In genomic region chr3:119700920-119701734, GRCh38 we compare ENCODE assay signal across 1 cellular context.
A peak's percentile ranks its signal among the peaks of the same experiment; 100 is the strongest.
TF ChIP-seq lines count a peak whose summit lies in the region.

No MANE protein-coding gene starts in this region.

TF ChIP-seq in GM12878, 131 proteins besides CTCF, POLR2A, EP300 and RAD21 (continued from another document):
- TF ChIP-seq PKNOX1 (IDR thresholded peaks at IDR 0.05) (no peak), NRF1 (conservative IDR thresholded peaks at IDR 0.05; ENCODE audit: low read depth, low read length) (no peak), SREBF2 (IDR thresholded peaks at IDR 0.05; ENCODE audit: low read length) (no peak), NR2F1 (conservative IDR thresholded peaks at IDR 0.05) (peak; percentile 78), HDAC6 (IDR thresholded peaks at IDR 0.05; ENCODE audit: unreplicated experiment) (no peak), CBX3 (IDR thresholded peaks at IDR 0.05; ENCODE audit: borderline replicate concordance, low read depth) (no peak), LARP7 (IDR thresholded peaks at IDR 0.05) (no peak), SUZ12 (IDR thresholded peaks at IDR 0.05; ENCODE audit: unreplicated experiment) (no peak), MYC (IDR thresholded peaks at IDR 0.05; ENCODE audit: insufficient read depth, insufficient read length, insufficient replicate concordance, low read length, severe bottlenecking) (no peak), YBX1 (IDR thresholded peaks at IDR 0.05) (no peak), BACH1 (IDR thresholded peaks at IDR 0.05; ENCODE audit: borderline replicate concordance) (no peak), E2F8 (IDR thresholded peaks at IDR 0.05; ENCODE audit: low read depth, partially characterized antibody) (no peak), RCOR1 (conservative IDR thresholded peaks at IDR 0.05; ENCODE audit: low read depth, low read length) (no peak), DPF2 (IDR thresholded peaks at IDR 0.05) (peak; percentile 27; the same call in 1 of the 2 replicates), SIN3A (IDR thresholded peaks at IDR 0.05; ENCODE audit: low read depth, low read length) (no peak), TARDBP (IDR thresholded peaks at IDR 0.05; ENCODE audit: borderline replicate concordance) (no peak), CHD4 (IDR thresholded peaks at IDR 0.05) (peak; percentile 86; the same call in 1 of the 2 replicates), ZNF217 (IDR thresholded peaks at IDR 0.05) (peak; percentile 6; the same call in 1 of the 2 replicates), MYB (IDR thresholded peaks at IDR 0.05; ENCODE audit: borderline replicate concordance, low read depth, low read length) (no peak), GABPA (IDR thresholded peaks at IDR 0.05; ENCODE audit: low read depth) (no peak), MXI1 (IDR thresholded peaks at IDR 0.05; ENCODE audit: low read depth, low read length) (no peak), NFXL1 (IDR thresholded peaks at IDR 0.05; ENCODE audit: borderline replicate concordance) (no peak), CREB1 (IDR thresholded peaks at IDR 0.05; ENCODE audit: low read depth) (no peak), TCF7 (IDR thresholded peaks at IDR 0.05; ENCODE audit: borderline replicate concordance) (no peak), TCF12 (IDR thresholded peaks at IDR 0.05; ENCODE audit: low read depth, low read length) (no peak), SPI1 (IDR thresholded peaks at IDR 0.05; ENCODE audit: borderline replicate concordance, insufficient read depth, low read depth, low read length) (no peak), MEF2B (IDR thresholded peaks at IDR 0.05; ENCODE audit: partially characterized antibody, poor library complexity, severe bottlenecking) (no peak), BMI1 (IDR thresholded peaks at IDR 0.05; ENCODE audit: borderline replicate concordance) (no peak), SKIL (IDR thresholded peaks at IDR 0.05; ENCODE audit: low read depth, poor library complexity, severe bottlenecking) (no peak), ATF7 (IDR thresholded peaks at IDR 0.05; ENCODE audit: low read depth) (no peak), NR2C2 (IDR thresholded peaks at IDR 0.05; ENCODE audit: borderline replicate concordance, control insufficient read depth, insufficient read length, low read depth) (no peak)
- TF ChIP-seq, protein P1, sequence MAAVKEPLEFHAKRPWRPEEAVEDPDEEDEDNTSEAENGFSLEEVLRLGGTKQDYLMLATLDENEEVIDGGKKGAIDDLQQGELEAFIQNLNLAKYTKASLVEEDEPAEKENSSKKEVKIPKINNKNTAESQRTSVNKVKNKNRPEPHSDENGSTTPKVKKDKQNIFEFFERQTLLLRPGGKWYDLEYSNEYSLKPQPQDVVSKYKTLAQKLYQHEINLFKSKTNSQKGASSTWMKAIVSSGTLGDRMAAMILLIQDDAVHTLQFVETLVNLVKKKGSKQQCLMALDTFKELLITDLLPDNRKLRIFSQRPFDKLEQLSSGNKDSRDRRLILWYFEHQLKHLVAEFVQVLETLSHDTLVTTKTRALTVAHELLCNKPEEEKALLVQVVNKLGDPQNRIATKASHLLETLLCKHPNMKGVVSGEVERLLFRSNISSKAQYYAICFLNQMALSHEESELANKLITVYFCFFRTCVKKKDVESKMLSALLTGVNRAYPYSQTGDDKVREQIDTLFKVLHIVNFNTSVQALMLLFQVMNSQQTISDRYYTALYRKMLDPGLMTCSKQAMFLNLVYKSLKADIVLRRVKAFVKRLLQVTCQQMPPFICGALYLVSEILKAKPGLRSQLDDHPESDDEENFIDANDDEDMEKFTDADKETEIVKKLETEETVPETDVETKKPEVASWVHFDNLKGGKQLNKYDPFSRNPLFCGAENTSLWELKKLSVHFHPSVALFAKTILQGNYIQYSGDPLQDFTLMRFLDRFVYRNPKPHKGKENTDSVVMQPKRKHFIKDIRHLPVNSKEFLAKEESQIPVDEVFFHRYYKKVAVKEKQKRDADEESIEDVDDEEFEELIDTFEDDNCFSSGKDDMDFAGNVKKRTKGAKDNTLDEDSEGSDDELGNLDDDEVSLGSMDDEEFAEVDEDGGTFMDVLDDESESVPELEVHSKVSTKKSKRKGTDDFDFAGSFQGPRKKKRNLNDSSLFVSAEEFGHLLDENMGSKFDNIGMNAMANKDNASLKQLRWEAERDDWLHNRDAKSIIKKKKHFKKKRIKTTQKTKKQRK (IDR thresholded peaks at IDR 0.05; ENCODE audit: low read depth, low read length): no peak
- TF ChIP-seq, protein P2, sequence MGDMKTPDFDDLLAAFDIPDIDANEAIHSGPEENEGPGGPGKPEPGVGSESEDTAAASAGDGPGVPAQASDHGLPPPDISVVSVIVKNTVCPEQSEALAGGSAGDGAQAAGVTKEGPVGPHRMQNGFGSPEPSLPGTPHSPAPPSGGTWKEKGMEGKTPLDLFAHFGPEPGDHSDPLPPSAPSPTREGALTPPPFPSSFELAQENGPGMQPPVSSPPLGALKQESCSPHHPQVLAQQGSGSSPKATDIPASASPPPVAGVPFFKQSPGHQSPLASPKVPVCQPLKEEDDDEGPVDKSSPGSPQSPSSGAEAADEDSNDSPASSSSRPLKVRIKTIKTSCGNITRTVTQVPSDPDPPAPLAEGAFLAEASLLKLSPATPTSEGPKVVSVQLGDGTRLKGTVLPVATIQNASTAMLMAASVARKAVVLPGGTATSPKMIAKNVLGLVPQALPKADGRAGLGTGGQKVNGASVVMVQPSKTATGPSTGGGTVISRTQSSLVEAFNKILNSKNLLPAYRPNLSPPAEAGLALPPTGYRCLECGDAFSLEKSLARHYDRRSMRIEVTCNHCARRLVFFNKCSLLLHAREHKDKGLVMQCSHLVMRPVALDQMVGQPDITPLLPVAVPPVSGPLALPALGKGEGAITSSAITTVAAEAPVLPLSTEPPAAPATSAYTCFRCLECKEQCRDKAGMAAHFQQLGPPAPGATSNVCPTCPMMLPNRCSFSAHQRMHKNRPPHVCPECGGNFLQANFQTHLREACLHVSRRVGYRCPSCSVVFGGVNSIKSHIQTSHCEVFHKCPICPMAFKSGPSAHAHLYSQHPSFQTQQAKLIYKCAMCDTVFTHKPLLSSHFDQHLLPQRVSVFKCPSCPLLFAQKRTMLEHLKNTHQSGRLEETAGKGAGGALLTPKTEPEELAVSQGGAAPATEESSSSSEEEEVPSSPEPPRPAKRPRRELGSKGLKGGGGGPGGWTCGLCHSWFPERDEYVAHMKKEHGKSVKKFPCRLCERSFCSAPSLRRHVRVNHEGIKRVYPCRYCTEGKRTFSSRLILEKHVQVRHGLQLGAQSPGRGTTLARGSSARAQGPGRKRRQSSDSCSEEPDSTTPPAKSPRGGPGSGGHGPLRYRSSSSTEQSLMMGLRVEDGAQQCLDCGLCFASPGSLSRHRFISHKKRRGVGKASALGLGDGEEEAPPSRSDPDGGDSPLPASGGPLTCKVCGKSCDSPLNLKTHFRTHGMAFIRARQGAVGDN (IDR thresholded peaks at IDR 0.05): no peak
- TF ChIP-seq, protein P3, sequence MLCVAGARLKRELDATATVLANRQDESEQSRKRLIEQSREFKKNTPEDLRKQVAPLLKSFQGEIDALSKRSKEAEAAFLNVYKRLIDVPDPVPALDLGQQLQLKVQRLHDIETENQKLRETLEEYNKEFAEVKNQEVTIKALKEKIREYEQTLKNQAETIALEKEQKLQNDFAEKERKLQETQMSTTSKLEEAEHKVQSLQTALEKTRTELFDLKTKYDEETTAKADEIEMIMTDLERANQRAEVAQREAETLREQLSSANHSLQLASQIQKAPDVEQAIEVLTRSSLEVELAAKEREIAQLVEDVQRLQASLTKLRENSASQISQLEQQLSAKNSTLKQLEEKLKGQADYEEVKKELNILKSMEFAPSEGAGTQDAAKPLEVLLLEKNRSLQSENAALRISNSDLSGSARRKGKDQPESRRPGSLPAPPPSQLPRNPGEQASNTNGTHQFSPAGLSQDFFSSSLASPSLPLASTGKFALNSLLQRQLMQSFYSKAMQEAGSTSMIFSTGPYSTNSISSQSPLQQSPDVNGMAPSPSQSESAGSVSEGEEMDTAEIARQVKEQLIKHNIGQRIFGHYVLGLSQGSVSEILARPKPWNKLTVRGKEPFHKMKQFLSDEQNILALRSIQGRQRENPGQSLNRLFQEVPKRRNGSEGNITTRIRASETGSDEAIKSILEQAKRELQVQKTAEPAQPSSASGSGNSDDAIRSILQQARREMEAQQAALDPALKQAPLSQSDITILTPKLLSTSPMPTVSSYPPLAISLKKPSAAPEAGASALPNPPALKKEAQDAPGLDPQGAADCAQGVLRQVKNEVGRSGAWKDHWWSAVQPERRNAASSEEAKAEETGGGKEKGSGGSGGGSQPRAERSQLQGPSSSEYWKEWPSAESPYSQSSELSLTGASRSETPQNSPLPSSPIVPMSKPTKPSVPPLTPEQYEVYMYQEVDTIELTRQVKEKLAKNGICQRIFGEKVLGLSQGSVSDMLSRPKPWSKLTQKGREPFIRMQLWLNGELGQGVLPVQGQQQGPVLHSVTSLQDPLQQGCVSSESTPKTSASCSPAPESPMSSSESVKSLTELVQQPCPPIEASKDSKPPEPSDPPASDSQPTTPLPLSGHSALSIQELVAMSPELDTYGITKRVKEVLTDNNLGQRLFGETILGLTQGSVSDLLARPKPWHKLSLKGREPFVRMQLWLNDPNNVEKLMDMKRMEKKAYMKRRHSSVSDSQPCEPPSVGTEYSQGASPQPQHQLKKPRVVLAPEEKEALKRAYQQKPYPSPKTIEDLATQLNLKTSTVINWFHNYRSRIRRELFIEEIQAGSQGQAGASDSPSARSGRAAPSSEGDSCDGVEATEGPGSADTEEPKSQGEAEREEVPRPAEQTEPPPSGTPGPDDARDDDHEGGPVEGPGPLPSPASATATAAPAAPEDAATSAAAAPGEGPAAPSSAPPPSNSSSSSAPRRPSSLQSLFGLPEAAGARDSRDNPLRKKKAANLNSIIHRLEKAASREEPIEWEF (IDR thresholded peaks at IDR 0.05; ENCODE audit: insufficient replicate concordance, low read depth, low read length): no peak
- TF ChIP-seq, protein P4, sequence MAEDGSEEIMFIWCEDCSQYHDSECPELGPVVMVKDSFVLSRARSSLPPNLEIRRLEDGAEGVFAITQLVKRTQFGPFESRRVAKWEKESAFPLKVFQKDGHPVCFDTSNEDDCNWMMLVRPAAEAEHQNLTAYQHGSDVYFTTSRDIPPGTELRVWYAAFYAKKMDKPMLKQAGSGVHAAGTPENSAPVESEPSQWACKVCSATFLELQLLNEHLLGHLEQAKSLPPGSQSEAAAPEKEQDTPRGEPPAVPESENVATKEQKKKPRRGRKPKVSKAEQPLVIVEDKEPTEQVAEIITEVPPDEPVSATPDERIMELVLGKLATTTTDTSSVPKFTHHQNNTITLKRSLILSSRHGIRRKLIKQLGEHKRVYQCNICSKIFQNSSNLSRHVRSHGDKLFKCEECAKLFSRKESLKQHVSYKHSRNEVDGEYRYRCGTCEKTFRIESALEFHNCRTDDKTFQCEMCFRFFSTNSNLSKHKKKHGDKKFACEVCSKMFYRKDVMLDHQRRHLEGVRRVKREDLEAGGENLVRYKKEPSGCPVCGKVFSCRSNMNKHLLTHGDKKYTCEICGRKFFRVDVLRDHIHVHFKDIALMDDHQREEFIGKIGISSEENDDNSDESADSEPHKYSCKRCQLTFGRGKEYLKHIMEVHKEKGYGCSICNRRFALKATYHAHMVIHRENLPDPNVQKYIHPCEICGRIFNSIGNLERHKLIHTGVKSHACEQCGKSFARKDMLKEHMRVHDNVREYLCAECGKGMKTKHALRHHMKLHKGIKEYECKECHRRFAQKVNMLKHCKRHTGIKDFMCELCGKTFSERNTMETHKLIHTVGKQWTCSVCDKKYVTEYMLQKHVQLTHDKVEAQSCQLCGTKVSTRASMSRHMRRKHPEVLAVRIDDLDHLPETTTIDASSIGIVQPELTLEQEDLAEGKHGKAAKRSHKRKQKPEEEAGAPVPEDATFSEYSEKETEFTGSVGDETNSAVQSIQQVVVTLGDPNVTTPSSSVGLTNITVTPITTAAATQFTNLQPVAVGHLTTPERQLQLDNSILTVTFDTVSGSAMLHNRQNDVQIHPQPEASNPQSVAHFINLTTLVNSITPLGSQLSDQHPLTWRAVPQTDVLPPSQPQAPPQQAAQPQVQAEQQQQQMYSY (CRISPR knock-in tag; IDR thresholded peaks at IDR 0.05): no peak
TF ChIP-seq in GM12878: peak in this region for 9.
